ENCODE assay signal across 8 cellular contexts in genomic region chr5:181052526-181052927, GRCh38. TPM values are rescaled to one million over a fixed set of nuclear protein-coding genes. Genes with fewer than 3 reads are reported as not detected.
DNase-seq lines count a peak whose midpoint lies in the region; ATAC-seq and TF ChIP-seq lines count a peak whose summit lies in the region.

No MANE protein-coding gene starts in this region.

- H3K36me3 Mint-ChIP-seq in CD4-positive, CD25-positive, alpha-beta regulatory T cell, result no peaks in the 10 kb centered on the region
- H3K36me3 Mint-ChIP-seq in natural killer cell, result no peaks in the 10 kb centered on the region

- H3K9me3 ChIP-seq in CD4-positive, CD25-positive, alpha-beta regulatory T cell (ENCODE audit: control insufficient read depth in 2 of 2, low read length in 2 of 2), result no peaks in the 10 kb centered on the region
- H3K9me3 ChIP-seq in IMR-90 (ENCODE audit: control insufficient read depth, insufficient read depth, low read length), result no peaks in the 10 kb centered on the region
- H3K9me3 ChIP-seq in colonic mucosa, result no peaks in the 10 kb centered on the region
- no peaks in the 10 kb centered on the region for H3K9me3 ChIP-seq in Karpas-422 (ENCODE audit: low read length)

- H3K18ac ChIP-seq in IMR-90 (ENCODE audit: low read depth, low read length), result no peak overlapping the region

- ATAC-seq in CD4-positive, CD25-positive, alpha-beta regulatory T cell (ENCODE audit: low read depth in 2 of 2), result no peak
- no peak; the same call in 1 of the 2 replicates for ATAC-seq in IMR-90 (ENCODE audit: low read depth)
- peak in 1 of 3 donors; percentile 48 for ATAC-seq in natural killer cell

- H3K14ac ChIP-seq in IMR-90 (replicated peaks; ENCODE audit: low read depth, low read length), result no peak overlapping the region

- no peak overlapping the region for H2AK5ac ChIP-seq in IMR-90 (ENCODE audit: low read depth, low read length)

- H4K20me1 ChIP-seq in IMR-90 (ENCODE audit: insufficient read depth, low read length) (no peaks in the 10 kb centered on the region), Karpas-422 (ENCODE audit: insufficient read depth, low read depth, low read length) (no peaks in the 10 kb centered on the region)

- intact Hi-C loops in IMR-90 (cut with micrococcal nuclease) (no loop called here), colonic mucosa (cut with DNase I) (no loop called here), natural killer cell (cut with micrococcal nuclease) (no loop called here)

- no peak for TF ChIP-seq POLR2A in IMR-90 (IDR thresholded peaks at IDR 0.05; ENCODE audit: low read depth, low read length)

- no peak for TF ChIP-seq RAD21 in IMR-90 (IDR thresholded peaks at IDR 0.05; ENCODE audit: low read length)

- in situ Hi-C loops in IMR-90 (cut with MboI; ENCODE audit: low sequenced_read_pairs), result no loop called here

- no peak overlapping the region for H3K27ac ChIP-seq in CD4-positive, CD25-positive, alpha-beta regulatory T cell (ENCODE audit: insufficient read depth, low read length, poor library complexity, severe bottlenecking)
- H3K27ac ChIP-seq in IMR-90 (ENCODE audit: insufficient read depth, low read length) (no peak overlapping the region), colonic mucosa (no peak overlapping the region), Karpas-422 (ENCODE audit: low read length) (no peak overlapping the region)

- BruUV-seq in IMR-90 (replicated peaks; lab: Mats Ljungman, UMichigan), result no TSS peak

- no peak overlapping the region for H3K56ac ChIP-seq in IMR-90 (ENCODE audit: extremely low read depth, insufficient read depth, low read length)

- H3K4ac ChIP-seq in IMR-90 (ENCODE audit: low read depth, low read length), result no peak overlapping the region

- H2AK9ac ChIP-seq in IMR-90 (replicated peaks; ENCODE audit: low read depth, low read length, poor library complexity), result no peak overlapping the region

- H2BK20ac ChIP-seq in IMR-90 (ENCODE audit: low read depth, low read length), result no peak overlapping the region

- H3K9me3 Mint-ChIP-seq in CD4-positive, CD25-positive, alpha-beta regulatory T cell, result peaks cover 0 to 6% (median 0%) of the 10 kb centered on the region in 7 donors
- no peaks in the 10 kb centered on the region for H3K9me3 Mint-ChIP-seq in natural killer cell

- POLR2A ChIA-PET in IMR-90 (lab: Charles Lee; ENCODE audit: unreplicated experiment), result no interaction called here

- no peak overlapping the region for H4K8ac ChIP-seq in IMR-90 (ENCODE audit: low read depth in 2 of 2, low read length in 2 of 2)

- no peaks in the 10 kb centered on the region for H3K9me2 ChIP-seq in Karpas-422 (replicated peaks; ENCODE audit: insufficient read depth, low read length)

- H3K9ac ChIP-seq in IMR-90 (ENCODE audit: low read depth, low read length) (no peak overlapping the region), colonic mucosa (ENCODE audit: low read depth in 2 of 2, low read length in 2 of 2) (no peak overlapping the region), Karpas-422 (ENCODE audit: low read length) (no peak overlapping the region)

- H2BK15ac ChIP-seq in IMR-90 (ENCODE audit: low read depth, low read length), result no peak overlapping the region

- H4K5ac ChIP-seq in IMR-90 (ENCODE audit: low read depth, low read length), result no peak overlapping the region

- H3K4me3 ChIP-seq in CD4-positive, CD25-positive, alpha-beta regulatory T cell (ENCODE audit: low read depth, low read length), result no peak overlapping the region
- H3K4me3 ChIP-seq in IMR-90 (ENCODE audit: insufficient read depth, low read depth, low read length) (no peak overlapping the region), colonic mucosa (peak overlapping the region; percentile 59), Karpas-422 (ENCODE audit: low read length) (no peak overlapping the region)

- 9% methylated on average over 13 of the region's 42 CpGs; no CpG with 5 or more reads in 1 of the 2 experiments for WGBS in IMR-90 (ENCODE audit: extremely low coverage in 2 of 2, insufficient read length in 1 of 2), 2 experiments

- H3K79me1 ChIP-seq in IMR-90 (ENCODE audit: low read depth in 1 of 2, low read length in 2 of 2), result no peaks in the 10 kb centered on the region

- H3K27me3 ChIP-seq in CD4-positive, CD25-positive, alpha-beta regulatory T cell (ENCODE audit: control insufficient read depth, insufficient read depth, low read length), result peaks cover 57% of the 10 kb centered on the region
- H3K27me3 ChIP-seq in IMR-90 (ENCODE audit: control insufficient read depth, insufficient read depth, low read length) (peaks cover 40% of the 10 kb centered on the region), colonic mucosa (peaks cover 47% of the 10 kb centered on the region), Karpas-422 (ENCODE audit: low read length) (no peaks in the 10 kb centered on the region)

- no peaks in the 10 kb centered on the region for H3K9me1 ChIP-seq in IMR-90 (ENCODE audit: insufficient read depth, low read length)

- H2AFZ ChIP-seq in IMR-90 (replicated peaks; ENCODE audit: low read length, poor library complexity), result peak overlapping the region; percentile 16
- no peak overlapping the region for H2AFZ ChIP-seq in Karpas-422 (ENCODE audit: low read length)

- peaks cover 12% of the 10 kb centered on the region for H3K4me1 ChIP-seq in CD4-positive, CD25-positive, alpha-beta regulatory T cell (ENCODE audit: control insufficient read depth, insufficient read depth, low read length, poor library complexity, severe bottlenecking)
- H3K4me1 ChIP-seq in IMR-90 (ENCODE audit: control insufficient read depth, insufficient read depth, low read length) (no peaks in the 10 kb centered on the region), colonic mucosa (no peaks in the 10 kb centered on the region), Karpas-422 (ENCODE audit: low read length) (peaks cover 27% of the 10 kb centered on the region)

- H3K79me2 ChIP-seq in Karpas-422 (ENCODE audit: low read length), result no peaks in the 10 kb centered on the region

- no peak overlapping the region for H3K23ac ChIP-seq in IMR-90 (ENCODE audit: low read depth, low read length)

- no peak overlapping the region for H3K27ac Mint-ChIP-seq in CD4-positive, CD25-positive, alpha-beta regulatory T cell
- H3K27ac Mint-ChIP-seq in natural killer cell, result no peak overlapping the region

- no peak overlapping the region for H2BK120ac ChIP-seq in IMR-90 (ENCODE audit: low read depth, low read length)

- no peak overlapping the region for H3K4me2 ChIP-seq in IMR-90 (ENCODE audit: low read depth, low read length)
- no peak overlapping the region for H3K4me2 ChIP-seq in Karpas-422 (ENCODE audit: low read depth, low read length, poor library complexity, severe bottlenecking)

- CTCF ChIA-PET in IMR-90 (lab: Yijun Ruan, JAX), result no interaction called here

- DNase-seq in CD4-positive, CD25-positive, alpha-beta regulatory T cell, result peak in 1 of 3 donors; percentile 37
- DNase-seq in IMR-90 (no peak), colonic mucosa (no peak), natural killer cell (no peak), DMS153 (lab: John Stamatoyannopoulos, UW) (no peak), epidermal melanocyte (ENCODE audit: insufficient read length, low spot score) (no peak), UCSD-AML1 (lab: John Stamatoyannopoulos, UW; ENCODE audit: unreplicated experiment) (no peak), Karpas-422 (no peak)

- dilution Hi-C loops in IMR-90 (cut with HindIII; ENCODE audit: low sequenced_read_pairs, unreplicated experiment), result no loop called here

- no peak overlapping the region for H2BK5ac ChIP-seq in IMR-90 (ENCODE audit: low read depth, low read length, poor library complexity, severe bottlenecking)

- no peaks in the 10 kb centered on the region for H3K36me3 ChIP-seq in CD4-positive, CD25-positive, alpha-beta regulatory T cell (ENCODE audit: control insufficient read depth, insufficient read depth, low read length)
- no peaks in the 10 kb centered on the region for H3K36me3 ChIP-seq in IMR-90 (ENCODE audit: control insufficient read depth, insufficient read depth, low read length)
- no peaks in the 10 kb centered on the region for H3K36me3 ChIP-seq in colonic mucosa
- no peaks in the 10 kb centered on the region for H3K36me3 ChIP-seq in Karpas-422 (ENCODE audit: insufficient read depth, low read length)

- H3K4me1 Mint-ChIP-seq in CD4-positive, CD25-positive, alpha-beta regulatory T cell, result peaks cover 0 to 21% (median 10%) of the 10 kb centered on the region in 4 donors
- H3K4me1 Mint-ChIP-seq in natural killer cell, result peaks cover 22% of the 10 kb centered on the region in 2 donors

- H3K4me3 Mint-ChIP-seq in CD4-positive, CD25-positive, alpha-beta regulatory T cell, result peak overlapping the region; percentile 75 to 85 (median 76)
- H3K4me3 Mint-ChIP-seq in natural killer cell, result peak overlapping the region; percentile 86

- H4K91ac ChIP-seq in IMR-90 (ENCODE audit: insufficient read depth, low read depth, low read length), result no peak overlapping the region

- TF ChIP-seq CTCF in IMR-90 (conservative IDR thresholded peaks at IDR 0.05; ENCODE audit: low read depth, low read length) (no peak), colonic mucosa (IDR thresholded peaks at IDR 0.05) (no peak), natural killer cell (IDR thresholded peaks at IDR 0.05) (no peak)

- H3K27me3 Mint-ChIP-seq in CD4-positive, CD25-positive, alpha-beta regulatory T cell, result peaks cover 76% of the 10 kb centered on the region
- peaks cover 55 to 69% of the 10 kb centered on the region in 2 donors for H3K27me3 Mint-ChIP-seq in natural killer cell (ENCODE audit: low read depth in 2 of 2)

TF ChIP-seq in IMR-90, 13 proteins besides CTCF, POLR2A, EP300 and RAD21 (continues in another document):
- TF ChIP-seq FOS (IDR thresholded peaks at IDR 0.05; ENCODE audit: low read depth, low read length) (no peak), RFX5 (IDR thresholded peaks at IDR 0.05; ENCODE audit: low read depth, low read length) (no peak), SMC3 (IDR thresholded peaks at IDR 0.05; ENCODE audit: low read depth, low read length) (no peak), NFE2L2 (IDR thresholded peaks at IDR 0.05; ENCODE audit: low read depth, low read length) (no peak)
- TF ChIP-seq, protein P1, sequence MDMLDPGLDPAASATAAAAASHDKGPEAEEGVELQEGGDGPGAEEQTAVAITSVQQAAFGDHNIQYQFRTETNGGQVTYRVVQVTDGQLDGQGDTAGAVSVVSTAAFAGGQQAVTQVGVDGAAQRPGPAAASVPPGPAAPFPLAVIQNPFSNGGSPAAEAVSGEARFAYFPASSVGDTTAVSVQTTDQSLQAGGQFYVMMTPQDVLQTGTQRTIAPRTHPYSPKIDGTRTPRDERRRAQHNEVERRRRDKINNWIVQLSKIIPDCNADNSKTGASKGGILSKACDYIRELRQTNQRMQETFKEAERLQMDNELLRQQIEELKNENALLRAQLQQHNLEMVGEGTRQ (IDR thresholded peaks at IDR 0.05; ENCODE audit: low read depth, low read length), result no peak

RNA-seq across cellular contexts. Expression of gene BTNL9, which starts 12.5 kb away (rescaled TPM):
- total RNA-seq in CD4-positive, CD25-positive, alpha-beta regulatory T cell, result not detected
- not detected for polyA plus RNA-seq in CD4-positive, CD25-positive, alpha-beta regulatory T cell
- total RNA-seq in IMR-90 (2012; rRNA removed), result not detected in 2 replicates
- polyA plus RNA-seq in IMR-90 (2012; rRNA removed), result not detected in 2 replicates
- polyA plus RNA-seq in IMR-90 (2012; cell fraction: cytosol; rRNA removed), result not detected in 2 replicates
- polyA plus RNA-seq in IMR-90 (2012; cell fraction: nucleus; rRNA removed; ENCODE audit: low replicate concordance), result 0.02 and 0.09 TPM in 2 replicates
- 1 to 10 TPM; 2.8 to 5.3 TPM for total RNA-seq in colonic mucosa
- under 1 TPM in 1 of 3 donors, not detected in 2; 0.54 TPM for total RNA-seq in natural killer cell
- total RNA-seq in Karpas-422 (2014; rRNA removed; shearing (Covaris generic); ENCODE audit: low replicate concordance), result 1.3 TPM in 1 of 2 replicates, not detected in the other
